ENCODE assay signal across 14 cellular contexts in genomic region chr12:28568083-28568482, GRCh38.
DNase-seq lines count a peak whose midpoint lies in the region; ATAC-seq, FAIRE-seq and TF ChIP-seq lines count a peak whose summit lies in the region.
"Had no signal": no experiment of that assay in that cellular context is flagged by ENCODE, and none has a peak within 500 bp of the region (broad histone marks: within the 10 kb centered on the region; RNA-seq: fewer than 3 reads in every experiment).

No MANE protein-coding gene starts in this region.

- no peaks in the 10 kb centered on the region for H3K9me3 Mint-ChIP-seq in endothelial cell (ENCODE audit: unreplicated experiment)

- BruUV-seq in HepG2 (replicated peaks; lab: Mats Ljungman, UMichigan), result no TSS peak

- H3K27me3 ChIP-seq in HepG2 (ENCODE audit: control insufficient read depth in 1 of 2, insufficient read depth in 2 of 2, low read length in 2 of 2) (no peaks in the 10 kb centered on the region), Karpas-422 (ENCODE audit: low read length) (no peaks in the 10 kb centered on the region)
- H3K27me3 ChIP-seq: heart left ventricle had no signal

- H3K27ac ChIP-seq in HepG2 (ENCODE audit: extremely low read length, insufficient read depth, low read length), result no peak overlapping the region
- H3K27ac ChIP-seq in Karpas-422 (ENCODE audit: low read length), result no peak overlapping the region
- H3K27ac ChIP-seq: C4-2B, heart left ventricle had no signal

- H3K36me3 ChIP-seq in HepG2 (replicated peaks in 1 of 2; ENCODE audit: control insufficient read depth in 1 of 2, insufficient read depth in 2 of 2, low read length in 2 of 2) (no peaks in the 10 kb centered on the region), Karpas-422 (ENCODE audit: insufficient read depth, low read length) (no peaks in the 10 kb centered on the region)
- H3K36me3 ChIP-seq: heart left ventricle had no signal

- in situ Hi-C loops in HepG2 (cut with HindIII; ENCODE audit: extremely low pct_ligation_motif_present, low pct_unique_long_range_greater_than_20kb), result no loop called here

- no peak overlapping the region for H3K27ac Mint-ChIP-seq in endothelial cell (ENCODE audit: unreplicated experiment)

- H2AFZ ChIP-seq in HepG2 (ENCODE audit: low read length), result no peak overlapping the region
- no peak overlapping the region for H2AFZ ChIP-seq in Karpas-422 (ENCODE audit: low read length)

- CTCF ChIA-PET in HepG2 (lab: Yijun Ruan, JAX; ENCODE audit: low intra/inter-chr PET ratio, low total read pairs), result no interaction called here

- ATAC-seq in HepG2 (peak; percentile 34; the same call in 2 of the 3 replicates), HG02852 (IDR thresholded peaks at IDR 0.05; ENCODE audit: unreplicated experiment) (no peak)

- no peaks in the 10 kb centered on the region for H3K27me3 Mint-ChIP-seq in endothelial cell (ENCODE audit: unreplicated experiment)

- POLR2A ChIA-PET in HepG2 (lab: Yijun Ruan, JAX), result no interaction called here

- intact Hi-C loops in HepG2 (cut with micrococcal nuclease; ENCODE audit: unreplicated experiment), result no loop called here

- H3K9ac ChIP-seq in HepG2 (ENCODE audit: insufficient read depth, low read depth, low read length) (no peak overlapping the region), Karpas-422 (ENCODE audit: low read length) (no peak overlapping the region)

- no peak overlapping the region for H3K4me3 ChIP-seq in cardiac fibroblast (replicated peaks in 1 of 2; ENCODE audit: low read depth in 2 of 2, low read length in 2 of 2)
- no peak overlapping the region for H3K4me3 ChIP-seq in HepG2 (replicated peaks in 1 of 3; ENCODE audit: insufficient read depth in 1 of 3, low read depth in 2 of 3, low read length in 3 of 3)
- H3K4me3 ChIP-seq in Karpas-422 (ENCODE audit: low read length), result no peak overlapping the region
- H3K4me3 ChIP-seq: heart left ventricle had no signal

- H3K9me3 ChIP-seq in HepG2 (ENCODE audit: low read length) (no peaks in the 10 kb centered on the region), Karpas-422 (ENCODE audit: low read length) (no peaks in the 10 kb centered on the region)
- H3K9me3 ChIP-seq: heart left ventricle had no signal

- peaks cover 6% of the 10 kb centered on the region for H3K4me1 Mint-ChIP-seq in endothelial cell (ENCODE audit: unreplicated experiment)

- no peak overlapping the region for H3K4me3 Mint-ChIP-seq in endothelial cell (ENCODE audit: unreplicated experiment)

- TF ChIP-seq POLR2A in HepG2 (IDR thresholded peaks at IDR 0.05; ENCODE audit: insufficient read depth in 1 of 2, low read depth in 2 of 2, low read length in 2 of 2), result no peak

- WGBS in HepG2 (ENCODE audit: low lambda C conversion rate), result 5% methylated on average over 2 of the region's 3 CpGs

- H3K4me1 ChIP-seq in HepG2 (ENCODE audit: insufficient read depth, low read length) (no peaks in the 10 kb centered on the region), Karpas-422 (ENCODE audit: low read length) (no peaks in the 10 kb centered on the region)

- H3K36me3 Mint-ChIP-seq in endothelial cell (ENCODE audit: low read depth, unreplicated experiment), result no peaks in the 10 kb centered on the region

- H3K79me2 ChIP-seq in HepG2 (ENCODE audit: insufficient read depth, low read length), result no peaks in the 10 kb centered on the region
- H3K79me2 ChIP-seq in Karpas-422 (ENCODE audit: low read length), result no peaks in the 10 kb centered on the region

- TF ChIP-seq EP300 in HepG2 (IDR thresholded peaks at IDR 0.05; ENCODE audit: low read depth in 2 of 2, low read length in 2 of 2), result no peak
- no peak for TF ChIP-seq EP300 in HepG2 (CRISPR knock-in tag; IDR thresholded peaks at IDR 0.05; ENCODE audit: borderline replicate concordance)

- no peak for TF ChIP-seq RAD21 in HepG2 (CRISPR knock-in tag; IDR thresholded peaks at IDR 0.05)

- TF ChIP-seq CTCF in cardiac fibroblast (IDR thresholded peaks at IDR 0.05; ENCODE audit: low read depth, low read length), result no peak
- TF ChIP-seq CTCF in HepG2 (CRISPR knock-in tag; IDR thresholded peaks at IDR 0.05), result no peak
- TF ChIP-seq CTCF in endothelial cell (IDR thresholded peaks at IDR 0.05; ENCODE audit: unreplicated experiment), result no peak

- H3K9me2 ChIP-seq in Karpas-422 (replicated peaks; ENCODE audit: insufficient read depth, low read length), result no peaks in the 10 kb centered on the region

- FAIRE-seq in HepG2 (lab: Jason Lieb, UNC), result no peak
- FAIRE-seq: GM19239, urothelium cell line had no signal

- H4K20me1 ChIP-seq in HepG2 (ENCODE audit: insufficient read depth, low read length) (no peaks in the 10 kb centered on the region), Karpas-422 (ENCODE audit: insufficient read depth, low read depth, low read length) (no peaks in the 10 kb centered on the region)

- DNase-seq in AG08395 (ENCODE audit: low spot score) (peak; percentile 89), LHCN-M2 (ENCODE audit: low read depth) (peak; percentile 86), cardiac fibroblast (ENCODE audit: low read depth in 2 of 2) (peak; percentile 79 to 93), HepG2 (ENCODE audit: low spot score) (no peak), NCI-H774 (lab: John Stamatoyannopoulos, UW) (no peak), endothelial cell (ENCODE audit: low spot score) (no peak), Karpas-422 (no peak)
- DNase-seq: heart left ventricle, mesendoderm, NCI-H146 had no signal

- no peak overlapping the region for H3K4me2 ChIP-seq in HepG2 (ENCODE audit: low read depth, low read length)
- no peak overlapping the region for H3K4me2 ChIP-seq in Karpas-422 (ENCODE audit: low read depth, low read length, poor library complexity, severe bottlenecking)

TF ChIP-seq in HepG2, 621 proteins besides CTCF, POLR2A, EP300 and RAD21:
- no peak for TF ChIP-seq ZSCAN29 (CRISPR knock-in tag; conservative IDR thresholded peaks at IDR 0.05)
- no peak for TF ChIP-seq SCMH1 (CRISPR knock-in tag; IDR thresholded peaks at IDR 0.05; ENCODE audit: borderline replicate concordance)
- TF ChIP-seq ZSCAN12 (CRISPR knock-in tag; IDR thresholded peaks at IDR 0.05), result no peak
- no peak for TF ChIP-seq HMGXB4 (CRISPR knock-in tag; IDR thresholded peaks at IDR 0.05; ENCODE audit: borderline replicate concordance in 1 of 2, low read depth in 1 of 2)
- no peak for TF ChIP-seq ZNF337 (CRISPR knock-in tag; IDR thresholded peaks at IDR 0.05; ENCODE audit: borderline replicate concordance, low read depth)
- no peak for TF ChIP-seq SNAPC5 (CRISPR knock-in tag; IDR thresholded peaks at IDR 0.05; ENCODE audit: borderline replicate concordance)
- no peak for TF ChIP-seq PTBP1 (IDR thresholded peaks at IDR 0.05; ENCODE audit: low read depth, low read length, poor library complexity, severe bottlenecking)
- no peak for TF ChIP-seq FOXP1 (IDR thresholded peaks at IDR 0.05)
- TF ChIP-seq FOXP1 (CRISPR knock-in tag; IDR thresholded peaks at IDR 0.05), result no peak
- TF ChIP-seq DMAP1 (CRISPR knock-in tag; IDR thresholded peaks at IDR 0.05), result no peak
- no peak for TF ChIP-seq ZSCAN30 (CRISPR knock-in tag; IDR thresholded peaks at IDR 0.05)
- TF ChIP-seq CAMTA2 (CRISPR knock-in tag; IDR thresholded peaks at IDR 0.05; ENCODE audit: borderline replicate concordance), result no peak
- no peak for TF ChIP-seq HNRNPLL (IDR thresholded peaks at IDR 0.05; ENCODE audit: low read depth, low read length, poor library complexity, severe bottlenecking)

Comparison
In these comparisons a context has a peak if more than half of its experiments do, and no peak if none do; other contexts are left out.
1. DNase-seq: peak in AG08395 (single experiment), LHCN-M2 (single experiment) and cardiac fibroblast (2 of 2); none in HepG2 (single experiment), NCI-H774 (single experiment), endothelial cell (single experiment) and Karpas-422 (single experiment).